8 cellular contexts compared by ENCODE assay signal in the genomic region with DNA sequence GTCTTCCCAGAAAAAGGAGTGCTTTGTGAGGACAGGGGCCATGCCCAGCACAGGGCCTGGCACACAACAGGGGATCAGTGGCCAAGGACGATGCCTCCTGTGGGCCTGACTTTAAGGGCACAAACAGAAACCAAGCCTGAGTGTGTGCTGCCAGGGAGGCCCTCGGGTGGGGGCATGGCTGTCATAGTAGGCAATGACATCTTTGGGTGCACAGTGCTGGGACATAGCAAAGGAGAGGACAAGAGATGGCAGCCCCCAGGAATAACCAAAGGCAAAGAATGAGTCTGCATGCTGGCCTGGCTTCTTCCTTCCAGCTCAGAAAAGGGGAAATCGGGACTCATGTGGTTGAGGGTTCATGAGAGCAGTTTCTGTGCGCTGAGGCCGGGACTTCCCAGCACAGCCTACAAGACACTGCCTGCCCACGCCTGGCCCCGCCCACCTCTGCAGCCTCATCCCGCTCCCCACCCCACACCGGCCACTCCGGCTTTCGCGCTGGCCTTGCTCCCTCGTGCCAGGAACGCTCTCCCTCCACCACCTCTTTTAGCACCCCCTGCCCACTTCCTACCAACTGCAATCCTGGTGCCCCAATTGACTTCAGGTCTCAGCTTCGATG. TPM values are rescaled to one million over a fixed set of nuclear protein-coding genes. Genes with fewer than 3 reads are reported as not detected.
DNase-seq lines count a peak whose midpoint lies in the region; ATAC-seq and TF ChIP-seq lines count a peak whose summit lies in the region.

No MANE protein-coding gene starts in this region.

- H3K9ac ChIP-seq in iPS-15b (ENCODE audit: low read depth, low read length), result no peak overlapping the region

- peak; percentile 59 for ATAC-seq in GM21786 (IDR thresholded peaks at IDR 0.05; ENCODE audit: unreplicated experiment)

- no peaks in the 10 kb centered on the region for H3K36me3 ChIP-seq in iPS-15b (ENCODE audit: control insufficient read depth, insufficient read depth, low read length)

- no peaks in the 10 kb centered on the region for H3K9me3 ChIP-seq in iPS-15b (ENCODE audit: control insufficient read depth, insufficient read depth, low read length)

- peaks cover 86% of the 10 kb centered on the region for H3K27me3 ChIP-seq in iPS-15b (ENCODE audit: control insufficient read depth, insufficient read depth, low read length)

- H3K4me3 ChIP-seq in iPS-15b (ENCODE audit: low read depth, low read length), result peak overlapping the region; percentile 48

- in situ Hi-C loops in GM13976 (cut with MboI; ENCODE audit: low sequenced_read_pairs, unreplicated experiment), result no loop called here

- peaks cover 7% of the 10 kb centered on the region for H3K4me1 ChIP-seq in iPS-15b (ENCODE audit: control insufficient read depth, insufficient read depth, low read length)

- TF ChIP-seq CTCF in GM13976 (IDR thresholded peaks at IDR 0.05; ENCODE audit: borderline replicate concordance, control extremely low read depth, extremely low read depth, insufficient read depth, missing control alignments), result no peak

- DNase-seq in GM13976 (ENCODE audit: low spot score) (peak; percentile 77), RPMI7951 (ENCODE audit: low read depth) (peak; percentile 33), ureter (ENCODE audit: low spot score) (peak; percentile 65), SHP77 (lab: John Stamatoyannopoulos, UW) (no peak), activated gamma-delta T cell treated with Interleukin-2 at 50 U/mL for 16 hours (no peak)
- no peak for DNase-seq in stimulated activated CD4-positive, alpha-beta T cell treated with anti-CD3 and anti-CD28 coated beads, Interleukin-4, amount 100 ng/mL, for 1 hour

RNA-seq across cellular contexts. Expression of gene LHX2, which starts 13.8 kb away (rescaled TPM):
- 0.39 and 1.1 TPM in 2 replicates for total RNA-seq in RPMI7951 (2014; rRNA removed; shearing (Covaris generic))
- total RNA-seq in ureter, result not detected

Comparison
In these comparisons a context has a peak if more than half of its experiments do, and no peak if none do; other contexts are left out.
1. DNase-seq: peak in GM13976 (single experiment), RPMI7951 (single experiment) and ureter (single experiment); none in SHP77 (0 of 2), activated gamma-delta T cell treated with Interleukin-2 at 50 U/mL for 16 hours (single experiment) and stimulated activated CD4-positive, alpha-beta T cell treated with anti-CD3 and anti-CD28 coated beads, Interleukin-4, amount 100 ng/mL, for 1 hour (single experiment).